Comparison of ENCODE assay signal across 24 cellular contexts in genomic region chr9:94480205-94480604, GRCh38.
DNase-seq lines count a peak whose midpoint lies in the region; ATAC-seq, FAIRE-seq and TF ChIP-seq lines count a peak whose summit lies in the region.
"Had no signal": no experiment of that assay in that cellular context is flagged by ENCODE, and none has a peak within 500 bp of the region (broad histone marks: within the 10 kb centered on the region; RNA-seq: fewer than 3 reads in every experiment).

No MANE protein-coding gene starts in this region.

- no peak overlapping the region for H3K4ac ChIP-seq in H1 (replicated peaks; ENCODE audit: insufficient read length, low read depth, low read length)
- no peak overlapping the region for H3K4ac ChIP-seq in trophoblast cell (ENCODE audit: low read depth, low read length)

- RAD21 ChIA-PET in HCT116 (lab: Charles Lee; ENCODE audit: low non-redundant PET in 1 of 2, low total read pairs in 2 of 2, uncharacterized antibody in 2 of 2, unreplicated experiment in 2 of 2) = no interaction called here

- no peak overlapping the region for H2BK20ac ChIP-seq in H1 (ENCODE audit: low read length)

- H2AK5ac ChIP-seq in H1 (ENCODE audit: low read depth, low read length) (no peak overlapping the region), trophoblast cell (ENCODE audit: low read length) (no peak overlapping the region)

- no peak overlapping the region for H3K4me2 ChIP-seq in A549
- H3K4me2 ChIP-seq in HCT116 (ENCODE audit: low read length) = no peak overlapping the region
- H3K4me2 ChIP-seq in H1 (ENCODE audit: insufficient read depth in 1 of 2, low read depth in 2 of 2, low read length in 2 of 2) = no peak overlapping the region
- no peak overlapping the region for H3K4me2 ChIP-seq in trophoblast cell (ENCODE audit: low read length)

- H4K91ac ChIP-seq in H1 (replicated peaks; ENCODE audit: insufficient read length, low read length) (no peak overlapping the region), trophoblast cell (ENCODE audit: low read depth, low read length) (no peak overlapping the region)

- H3K4me1 ChIP-seq in A549 (no peaks in the 10 kb centered on the region), HCT116 (ENCODE audit: control insufficient read depth in 1 of 2, insufficient read depth in 2 of 2, low read length in 2 of 2) (no peaks in the 10 kb centered on the region), H1 (replicated peaks in 1 of 4; ENCODE audit: control insufficient read depth in 3 of 4, insufficient read depth in 4 of 4, low read length in 3 of 4) (no peaks in the 10 kb centered on the region), trophoblast cell (ENCODE audit: control insufficient read depth in 1 of 2, insufficient read depth in 2 of 2, low read length in 2 of 2) (no peaks in the 10 kb centered on the region), breast epithelium (no peaks in the 10 kb centered on the region)
- no peaks in the 10 kb centered on the region for H3K4me1 ChIP-seq in naive thymus-derived CD4-positive, alpha-beta T cell (ENCODE audit: control insufficient read depth in 2 of 2, insufficient read depth in 2 of 2, low read length in 2 of 2)
- H3K4me1 ChIP-seq: BE2C had no signal

- no peak for DNase-seq in A549 (ENCODE audit: low read depth in 1 of 2, low spot score in 1 of 2)
- no peak for DNase-seq in HCT116 (ENCODE audit: low read depth, low spot score)
- no peak for DNase-seq in H1 (ENCODE audit: low read depth in 1 of 2, low spot score in 2 of 2)
- DNase-seq in naive thymus-derived CD4-positive, alpha-beta T cell = no peak
- DNase-seq in trophoblast cell = no peak
- no peak for DNase-seq in NCI-H1105 (lab: John Stamatoyannopoulos, UW)
- DNase-seq in breast epithelium (ENCODE audit: low spot score in 2 of 2) = no peak
- DNase-seq: BE2C, DMS53, EL, GF-D8, HCEC 1CT, KG1, NCI-H1092 treated with DMSO at 0.1 percent for 48 hours, NCI-H146, NCI-H2029, NCI-H226, NCI-H524 treated with DMSO at 0.1 percent for 48 hours, RPMI8226, SHP77, SW 1271 had no signal

- no peaks in the 10 kb centered on the region for H3K79me1 ChIP-seq in H1 (ENCODE audit: low read depth, low read length)
- no peaks in the 10 kb centered on the region for H3K79me1 ChIP-seq in trophoblast cell (ENCODE audit: low read length)

- ATAC-seq in A549 (peak; percentile 64 to 68), HCT116 (peak; percentile 50), HG02588 (IDR thresholded peaks at IDR 0.05; ENCODE audit: unreplicated experiment) (no peak)
- ATAC-seq in naive thymus-derived CD4-positive, alpha-beta T cell = peak; percentile 20

- no peak overlapping the region for H2BK120ac ChIP-seq in H1 (replicated peaks; ENCODE audit: low read depth, low read length)
- H2BK120ac ChIP-seq in trophoblast cell (ENCODE audit: insufficient read depth, low read length, poor library complexity) = no peak overlapping the region

- no peak overlapping the region for H2BK12ac ChIP-seq in H1 (ENCODE audit: low read depth, low read length)
- H2BK12ac ChIP-seq in trophoblast cell (ENCODE audit: low read length) = no peak overlapping the region

- H3K27ac ChIP-seq in A549 (no peak overlapping the region), HCT116 (ENCODE audit: low read depth, low read length) (no peak overlapping the region), H1 (ENCODE audit: low read depth, low read length) (no peak overlapping the region; the same call in 1 of the 2 replicates), trophoblast cell (ENCODE audit: low read depth, low read length) (no peak overlapping the region), breast epithelium (no peak overlapping the region)
- H3K27ac ChIP-seq in naive thymus-derived CD4-positive, alpha-beta T cell (ENCODE audit: low read depth, low read length) = no peak overlapping the region
- H3K27ac ChIP-seq: HL-60 had no signal

- H3K18ac ChIP-seq in H1 (ENCODE audit: extremely low read depth, low read length) (no peak overlapping the region), trophoblast cell (ENCODE audit: low read length) (no peak overlapping the region)

- H3K4me3 Mint-ChIP-seq in naive thymus-derived CD4-positive, alpha-beta T cell = no peak overlapping the region

- no peak overlapping the region for H2BK5ac ChIP-seq in H1 (ENCODE audit: low read depth, low read length)
- no peak overlapping the region for H2BK5ac ChIP-seq in trophoblast cell (ENCODE audit: low read depth, low read length, poor library complexity)

- no peaks in the 10 kb centered on the region for H3K36me3 ChIP-seq in HCT116 (ENCODE audit: control insufficient read depth in 1 of 2, insufficient read depth in 2 of 2, low read length in 2 of 2)
- no peaks in the 10 kb centered on the region for H3K36me3 ChIP-seq in H1 (ENCODE audit: control insufficient read depth in 2 of 4, insufficient read depth in 4 of 4, low read length in 3 of 4)
- no peaks in the 10 kb centered on the region for H3K36me3 ChIP-seq in naive thymus-derived CD4-positive, alpha-beta T cell (ENCODE audit: control insufficient read depth in 2 of 3, insufficient read depth in 3 of 3, low read length in 3 of 3)
- no peaks in the 10 kb centered on the region for H3K36me3 ChIP-seq in trophoblast cell (ENCODE audit: control insufficient read depth in 1 of 2, insufficient read depth in 2 of 2, low read length in 2 of 2)
- no peaks in the 10 kb centered on the region for H3K36me3 ChIP-seq in breast epithelium
- H3K36me3 ChIP-seq: BE2C had no signal

- H3K9ac ChIP-seq in HCT116 (ENCODE audit: low read length) (no peak overlapping the region), H1 (replicated peaks in 1 of 4; ENCODE audit: extremely low read depth in 1 of 4, low read depth in 3 of 4, low read length in 3 of 4) (no peak overlapping the region), trophoblast cell (ENCODE audit: low read length) (no peak overlapping the region)

- H3K14ac ChIP-seq in H1 (ENCODE audit: insufficient read length) (no peak overlapping the region), trophoblast cell (ENCODE audit: low read length) (no peak overlapping the region)

- H4K12ac ChIP-seq in trophoblast cell (ENCODE audit: low read depth, low read length) = no peak overlapping the region

- TF ChIP-seq RAD21 in A549 (conservative IDR thresholded peaks at IDR 0.05 in 1 of 2, IDR thresholded peaks at IDR 0.05 in 1 of 2) (no peak), HCT116 (IDR thresholded peaks at IDR 0.05; ENCODE audit: low read depth) (no peak), H1 (IDR thresholded peaks at IDR 0.05 in 1 of 2, conservative IDR thresholded peaks at IDR 0.05 in 1 of 2; ENCODE audit: low read depth in 2 of 2, low read length in 2 of 2) (peak; percentile 27 to 31; a peak in 2 of 4 replicates)

- H3K23ac ChIP-seq in H1 (ENCODE audit: insufficient read length) = no peak overlapping the region
- no peak overlapping the region for H3K23ac ChIP-seq in trophoblast cell (ENCODE audit: low read length)

- no peaks in the 10 kb centered on the region for H3K36me3 Mint-ChIP-seq in naive thymus-derived CD4-positive, alpha-beta T cell

- no peak overlapping the region for H3K4me3 ChIP-seq in A549
- H3K4me3 ChIP-seq in HCT116 (replicated peaks in 1 of 2; ENCODE audit: low read depth in 1 of 2, low read length in 2 of 2) = no peak overlapping the region
- no peak overlapping the region for H3K4me3 ChIP-seq in H1 (ENCODE audit: extremely low read depth in 1 of 4, insufficient read depth in 2 of 4, low read depth in 3 of 4, low read length in 4 of 4)
- H3K4me3 ChIP-seq in naive thymus-derived CD4-positive, alpha-beta T cell (ENCODE audit: low read length) = no peak overlapping the region
- no peak overlapping the region for H3K4me3 ChIP-seq in trophoblast cell (ENCODE audit: low read depth, low read length)
- H3K4me3 ChIP-seq in breast epithelium = no peak overlapping the region

- 0 out of 2 replicates have a peak overlapping the region, but pooled peaks have one; percentile 51 for H4K8ac ChIP-seq in H1 (ENCODE audit: extremely low read depth, insufficient read depth, low read length)
- H4K8ac ChIP-seq in trophoblast cell (ENCODE audit: low read depth, low read length) = no peak overlapping the region

- H3K9me3 Mint-ChIP-seq in naive thymus-derived CD4-positive, alpha-beta T cell = no peaks in the 10 kb centered on the region

- no TSS peak for BruUV-seq in HCT116 (replicated peaks; lab: Mats Ljungman, UMichigan)

- no peak for TF ChIP-seq EP300 in A549 (IDR thresholded peaks at IDR 0.05)
- no peak for TF ChIP-seq EP300 in H1 (IDR thresholded peaks at IDR 0.05; ENCODE audit: borderline replicate concordance in 1 of 2, low read depth in 2 of 2, low read length in 2 of 2)

- peaks cover 8 to 16% (median 10%) of the 10 kb centered on the region in 5 donors for H3K27me3 Mint-ChIP-seq in naive thymus-derived CD4-positive, alpha-beta T cell

- H3K27me3 ChIP-seq in HCT116 (ENCODE audit: insufficient read depth, low read length) (no peaks in the 10 kb centered on the region), H1 (replicated peaks in 1 of 4; ENCODE audit: control insufficient read depth in 3 of 4, extremely low read depth in 1 of 4, insufficient read depth in 3 of 4, low read length in 3 of 4) (no peaks in the 10 kb centered on the region), trophoblast cell (ENCODE audit: insufficient read depth, low read length) (no peaks in the 10 kb centered on the region), breast epithelium (no peaks in the 10 kb centered on the region)
- no peaks in the 10 kb centered on the region for H3K27me3 ChIP-seq in naive thymus-derived CD4-positive, alpha-beta T cell (ENCODE audit: control insufficient read depth in 2 of 2, insufficient read depth in 2 of 2, low read length in 2 of 2)
- H3K27me3 ChIP-seq: BE2C had no signal

- no peak for TF ChIP-seq CTCF in A549 (IDR thresholded peaks at IDR 0.05)
- no peak for TF ChIP-seq CTCF in HCT116 (IDR thresholded peaks at IDR 0.05 in 2 of 3, conservative IDR thresholded peaks at IDR 0.05 in 1 of 3; ENCODE audit: borderline replicate concordance in 1 of 3, insufficient read depth in 1 of 3, low read depth in 2 of 3, low read length in 2 of 3)
- peak; percentile 13 to 38 (median 30); a peak in 3 of 4 replicates for TF ChIP-seq CTCF in H1 (IDR thresholded peaks at IDR 0.05; ENCODE audit: control extremely low read depth in 1 of 3, insufficient read depth in 1 of 3, low read depth in 1 of 3, low read length in 3 of 3)
- no peak for TF ChIP-seq CTCF in breast epithelium (IDR thresholded peaks at IDR 0.05)

- no peak overlapping the region for H4K5ac ChIP-seq in H1 (ENCODE audit: insufficient read length, low read depth, low read length)

- H2BK15ac ChIP-seq in H1 (ENCODE audit: low read length) = no peak overlapping the region

- FAIRE-seq in A549 (lab: Jason Lieb, UNC) (no peak), H1 (lab: Jason Lieb, UNC) (no peak)
- FAIRE-seq: D721Med had no signal

- POLR2A ChIA-PET in A549 (lab: Yijun Ruan, JAX) = no interaction called here
- POLR2A ChIA-PET in HCT116 (lab: Charles Lee) = no interaction called here
- POLR2A ChIA-PET in H1 (lab: Charles Lee; ENCODE audit: partially characterized antibody) = interaction anchor here (0.6 kb wide), 1 partner anchor 1185 kb away, joined by 4 read pairs; no protein-coding TSS in a partner anchor
- POLR2A ChIA-PET in naive thymus-derived CD4-positive, alpha-beta T cell (lab: Charles Lee) = no interaction called here

- H3K9me3 ChIP-seq in A549 = no peaks in the 10 kb centered on the region
- no peaks in the 10 kb centered on the region for H3K9me3 ChIP-seq in HCT116 (ENCODE audit: control insufficient read depth in 1 of 2, insufficient read depth in 1 of 2, low read depth in 1 of 2, low read length in 2 of 2)
- H3K9me3 ChIP-seq in H1 (ENCODE audit: insufficient read depth in 2 of 2, low read depth in 1 of 2, low read length in 1 of 2) = no peaks in the 10 kb centered on the region; a peak in 1 of 4 replicates
- H3K9me3 ChIP-seq in naive thymus-derived CD4-positive, alpha-beta T cell (ENCODE audit: control insufficient read depth in 2 of 3, low read length in 3 of 3) = no peaks in the 10 kb centered on the region
- H3K9me3 ChIP-seq in trophoblast cell (ENCODE audit: insufficient read depth, low read depth, low read length) = peaks cover 7% of the 10 kb centered on the region
- H3K9me3 ChIP-seq in breast epithelium = no peaks in the 10 kb centered on the region
- H3K9me3 ChIP-seq: BE2C had no signal

- TF ChIP-seq POLR2A in A549 (IDR thresholded peaks at IDR 0.05; ENCODE audit: low read length) (no peak), HCT116 (IDR thresholded peaks at IDR 0.05; ENCODE audit: borderline replicate concordance, extremely low read depth, insufficient read depth, insufficient read length) (no peak), H1 (IDR thresholded peaks at IDR 0.05; ENCODE audit: control extremely low read depth in 1 of 2, low read depth in 2 of 2, low read length in 2 of 2) (no peak), breast epithelium (IDR thresholded peaks at IDR 0.05) (no peak)

- 86% methylated on average over 10 of the region's 11 CpGs for WGBS in A549 (ENCODE audit: missing lambda C conversion rate)
- WGBS in H1 (ENCODE audit: extremely low coverage in 1 of 2, insufficient coverage in 1 of 2, insufficient read length in 1 of 2, insufficient replicate concordance in 2 of 2, low coverage in 1 of 2, low lambda C conversion rate in 2 of 2, missing lambda C conversion rate in 1 of 2), 2 experiments = 86% methylated on average over 9 of the region's 11 CpGs; no CpG with 5 or more reads in 1 of the 2 experiments
- WGBS in trophoblast cell (ENCODE audit: extremely low coverage, insufficient coverage, insufficient read length) = no CpG with 5 or more reads among the region's 11 CpGs

- H3K56ac ChIP-seq in H1 (replicated peaks; ENCODE audit: insufficient read length, low read depth, low read length) = no peak overlapping the region

- H3K79me2 ChIP-seq in HCT116 (ENCODE audit: insufficient read depth, low read length) (no peaks in the 10 kb centered on the region), H1 (ENCODE audit: control insufficient read depth in 1 of 2, insufficient read depth in 2 of 2, low read length in 2 of 2) (no peaks in the 10 kb centered on the region), trophoblast cell (ENCODE audit: control insufficient read depth, insufficient read depth, low read length, poor library complexity) (no peaks in the 10 kb centered on the region)

- CTCF ChIA-PET in A549 (lab: Yijun Ruan, JAX) (interaction anchor here (1.0 kb wide), 1 partner anchor 75 kb away, joined by 3 read pairs; the partner anchor contains the start of gene PCAT7), HCT116 (lab: Charles Lee) (no interaction called here), H1 (lab: Charles Lee; ENCODE audit: partially characterized antibody) (no interaction called here)
- CTCF ChIA-PET in naive thymus-derived CD4-positive, alpha-beta T cell (lab: Charles Lee) = no interaction called here

- no peak overlapping the region for H3K27ac Mint-ChIP-seq in naive thymus-derived CD4-positive, alpha-beta T cell

- no peaks in the 10 kb centered on the region for H3K4me1 Mint-ChIP-seq in naive thymus-derived CD4-positive, alpha-beta T cell

- H4K20me1 ChIP-seq in HCT116 (ENCODE audit: insufficient read depth) = no peaks in the 10 kb centered on the region
- no peaks in the 10 kb centered on the region for H4K20me1 ChIP-seq in H1 (replicated peaks in 1 of 2; ENCODE audit: control insufficient read depth in 1 of 2, insufficient read depth in 2 of 2, low read length in 2 of 2)

- H2AFZ ChIP-seq in HCT116 (ENCODE audit: low read depth, low read length, poor library complexity, severe bottlenecking) (no peak overlapping the region), H1 (ENCODE audit: low read length) (no peak overlapping the region), trophoblast cell (ENCODE audit: insufficient read depth, low read length, poor library complexity) (no peak overlapping the region)

- intact Hi-C loops in HCT116 (cut with micrococcal nuclease) (no loop called here), breast epithelium (cut with DNase I; ENCODE audit: low total_unique reads) (loop anchor here (10.0 kb wide), 1 partner anchor 225 kb away; no protein-coding TSS in a partner anchor)
- intact Hi-C loops in naive thymus-derived CD4-positive, alpha-beta T cell (cut with micrococcal nuclease) = no loop called here

- H3K23me2 ChIP-seq in H1 (ENCODE audit: low read depth, low read length) = no peaks in the 10 kb centered on the region

- no peaks in the 10 kb centered on the region for H3K9me2 ChIP-seq in HCT116 (ENCODE audit: insufficient read depth)

Comparison
In these comparisons a context has a peak if more than half of its experiments do, and no peak if none do; other contexts are left out.
1. CTCF ChIP-seq: peak in H1 (3 of 3); none in A549 (single experiment), HCT116 (0 of 3) and breast epithelium (0 of 3).
2. Of the 18 proteins assayed by ChIP-seq in both H1 and A549: peak only in H1: CTCF and RAD21; only in A549: none; in both: none; in neither: 16.